In the genomic region with DNA sequence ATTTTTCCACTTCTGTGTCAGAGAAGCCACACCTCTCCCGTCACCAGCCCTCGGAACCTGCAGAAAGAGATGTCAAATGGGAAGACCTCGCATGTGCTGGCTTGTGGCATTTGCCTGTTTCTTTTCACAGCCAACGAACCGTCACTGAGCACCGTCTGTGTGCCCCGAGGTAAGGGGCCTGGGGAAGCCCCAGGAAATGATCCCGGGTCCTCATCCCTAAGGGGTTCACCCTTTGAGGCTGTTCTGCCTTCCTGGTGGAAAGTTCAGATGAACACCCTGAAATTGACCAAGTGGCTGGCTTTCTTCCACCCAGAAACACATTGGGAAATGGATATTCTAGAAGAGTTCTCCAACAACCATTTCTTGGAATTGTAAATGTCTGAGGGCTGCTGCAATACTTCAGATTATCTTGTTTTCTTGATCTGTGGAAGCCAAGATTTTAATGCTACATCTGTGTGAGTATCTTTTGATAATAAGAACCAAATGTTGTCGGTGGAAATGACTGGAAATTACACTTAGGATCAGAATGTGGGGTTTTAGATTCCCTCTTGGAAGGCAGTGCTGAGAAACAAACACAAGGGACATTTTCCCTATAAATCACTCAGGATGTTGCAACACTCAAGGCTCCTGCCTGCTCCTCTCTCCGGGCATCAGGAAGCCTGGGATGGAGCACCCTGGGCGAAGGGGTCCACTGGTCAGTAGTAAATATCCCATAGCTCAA, we compare ENCODE assay signal across 1 cellular context.
A peak's percentile ranks its signal among the peaks of the same experiment; 100 is the strongest.
TF ChIP-seq lines count a peak whose summit lies in the region.

No MANE protein-coding gene starts in this region.

TF ChIP-seq in SK-N-SH, 30 proteins besides CTCF, POLR2A, EP300 and RAD21 (continued from another document):
- TF ChIP-seq, protein P1, sequence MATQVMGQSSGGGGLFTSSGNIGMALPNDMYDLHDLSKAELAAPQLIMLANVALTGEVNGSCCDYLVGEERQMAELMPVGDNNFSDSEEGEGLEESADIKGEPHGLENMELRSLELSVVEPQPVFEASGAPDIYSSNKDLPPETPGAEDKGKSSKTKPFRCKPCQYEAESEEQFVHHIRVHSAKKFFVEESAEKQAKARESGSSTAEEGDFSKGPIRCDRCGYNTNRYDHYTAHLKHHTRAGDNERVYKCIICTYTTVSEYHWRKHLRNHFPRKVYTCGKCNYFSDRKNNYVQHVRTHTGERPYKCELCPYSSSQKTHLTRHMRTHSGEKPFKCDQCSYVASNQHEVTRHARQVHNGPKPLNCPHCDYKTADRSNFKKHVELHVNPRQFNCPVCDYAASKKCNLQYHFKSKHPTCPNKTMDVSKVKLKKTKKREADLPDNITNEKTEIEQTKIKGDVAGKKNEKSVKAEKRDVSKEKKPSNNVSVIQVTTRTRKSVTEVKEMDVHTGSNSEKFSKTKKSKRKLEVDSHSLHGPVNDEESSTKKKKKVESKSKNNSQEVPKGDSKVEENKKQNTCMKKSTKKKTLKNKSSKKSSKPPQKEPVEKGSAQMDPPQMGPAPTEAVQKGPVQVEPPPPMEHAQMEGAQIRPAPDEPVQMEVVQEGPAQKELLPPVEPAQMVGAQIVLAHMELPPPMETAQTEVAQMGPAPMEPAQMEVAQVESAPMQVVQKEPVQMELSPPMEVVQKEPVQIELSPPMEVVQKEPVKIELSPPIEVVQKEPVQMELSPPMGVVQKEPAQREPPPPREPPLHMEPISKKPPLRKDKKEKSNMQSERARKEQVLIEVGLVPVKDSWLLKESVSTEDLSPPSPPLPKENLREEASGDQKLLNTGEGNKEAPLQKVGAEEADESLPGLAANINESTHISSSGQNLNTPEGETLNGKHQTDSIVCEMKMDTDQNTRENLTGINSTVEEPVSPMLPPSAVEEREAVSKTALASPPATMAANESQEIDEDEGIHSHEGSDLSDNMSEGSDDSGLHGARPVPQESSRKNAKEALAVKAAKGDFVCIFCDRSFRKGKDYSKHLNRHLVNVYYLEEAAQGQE (IDR thresholded peaks at IDR 0.05; ENCODE audit: low read depth, low read length), result no peak; the same call in 1 of the 2 replicates
- TF ChIP-seq ELF1 (IDR thresholded peaks at IDR 0.05) (no peak), FOSL2 (IDR thresholded peaks at IDR 0.05; ENCODE audit: borderline replicate concordance, low read depth) (peak; percentile 71), MEF2A (IDR thresholded peaks at IDR 0.05; ENCODE audit: borderline replicate concordance, low read depth) (peak; percentile 36; the same call in 1 of the 2 replicates), EZH2phosphoT487 (IDR thresholded peaks at IDR 0.05; ENCODE audit: borderline replicate concordance, low read depth) (no peak), TAF1 (IDR thresholded peaks at IDR 0.05; ENCODE audit: borderline replicate concordance, low read depth, low read length) (no peak), SIN3A (IDR thresholded peaks at IDR 0.05; ENCODE audit: borderline replicate concordance, low read depth, low read length) (no peak), JUND (IDR thresholded peaks at IDR 0.05) (peak; percentile 86), YY1 (IDR thresholded peaks at IDR 0.05; ENCODE audit: low read depth) (peak; percentile 12; the same call in 1 of the 2 replicates), FOXM1 (IDR thresholded peaks at IDR 0.05; ENCODE audit: low read depth) (peak; percentile 90), CHD2 (IDR thresholded peaks at IDR 0.05; ENCODE audit: low read length, partially characterized antibody) (no peak), MXI1 (IDR thresholded peaks at IDR 0.05; ENCODE audit: low read depth, low read length) (no peak), TEAD4 (IDR thresholded peaks at IDR 0.05; ENCODE audit: borderline replicate concordance, insufficient read depth) (peak; percentile 70), NFIC (IDR thresholded peaks at IDR 0.05; ENCODE audit: borderline replicate concordance) (peak; percentile 83), FOXJ3 (CRISPR knock-in tag; IDR thresholded peaks at IDR 0.05) (no peak), POLR2AphosphoS5 (IDR thresholded peaks at IDR 0.05; ENCODE audit: low read depth, low read length) (peak; percentile 89; the same call in 1 of the 2 replicates), NRF1 (IDR thresholded peaks at IDR 0.05; ENCODE audit: low read depth, low read length) (no peak), RXRA (IDR thresholded peaks at IDR 0.05; ENCODE audit: borderline replicate concordance, low read depth) (peak; percentile 40; the same call in 1 of the 2 replicates), TCF12 (IDR thresholded peaks at IDR 0.05) (peak; percentile 99), SMC3 (IDR thresholded peaks at IDR 0.05; ENCODE audit: low read depth, low read length) (no peak), GABPA (IDR thresholded peaks at IDR 0.05; ENCODE audit: low read depth) (no peak), RCOR1 (IDR thresholded peaks at IDR 0.05; ENCODE audit: low read length) (no peak)
- TF ChIP-seq, protein P2, sequence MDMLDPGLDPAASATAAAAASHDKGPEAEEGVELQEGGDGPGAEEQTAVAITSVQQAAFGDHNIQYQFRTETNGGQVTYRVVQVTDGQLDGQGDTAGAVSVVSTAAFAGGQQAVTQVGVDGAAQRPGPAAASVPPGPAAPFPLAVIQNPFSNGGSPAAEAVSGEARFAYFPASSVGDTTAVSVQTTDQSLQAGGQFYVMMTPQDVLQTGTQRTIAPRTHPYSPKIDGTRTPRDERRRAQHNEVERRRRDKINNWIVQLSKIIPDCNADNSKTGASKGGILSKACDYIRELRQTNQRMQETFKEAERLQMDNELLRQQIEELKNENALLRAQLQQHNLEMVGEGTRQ (IDR thresholded peaks at IDR 0.05; ENCODE audit: borderline replicate concordance, low read depth, low read length), result no peak
- TF ChIP-seq, protein P3, sequence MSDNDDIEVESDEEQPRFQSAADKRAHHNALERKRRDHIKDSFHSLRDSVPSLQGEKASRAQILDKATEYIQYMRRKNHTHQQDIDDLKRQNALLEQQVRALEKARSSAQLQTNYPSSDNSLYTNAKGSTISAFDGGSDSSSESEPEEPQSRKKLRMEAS (IDR thresholded peaks at IDR 0.05; ENCODE audit: low read depth), result peak; percentile 75
- TF ChIP-seq, protein P4, sequence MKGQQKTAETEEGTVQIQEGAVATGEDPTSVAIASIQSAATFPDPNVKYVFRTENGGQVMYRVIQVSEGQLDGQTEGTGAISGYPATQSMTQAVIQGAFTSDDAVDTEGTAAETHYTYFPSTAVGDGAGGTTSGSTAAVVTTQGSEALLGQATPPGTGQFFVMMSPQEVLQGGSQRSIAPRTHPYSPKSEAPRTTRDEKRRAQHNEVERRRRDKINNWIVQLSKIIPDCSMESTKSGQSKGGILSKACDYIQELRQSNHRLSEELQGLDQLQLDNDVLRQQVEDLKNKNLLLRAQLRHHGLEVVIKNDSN (IDR thresholded peaks at IDR 0.05; ENCODE audit: borderline replicate concordance, low read depth), result no peak
- TF ChIP-seq, protein P5, sequence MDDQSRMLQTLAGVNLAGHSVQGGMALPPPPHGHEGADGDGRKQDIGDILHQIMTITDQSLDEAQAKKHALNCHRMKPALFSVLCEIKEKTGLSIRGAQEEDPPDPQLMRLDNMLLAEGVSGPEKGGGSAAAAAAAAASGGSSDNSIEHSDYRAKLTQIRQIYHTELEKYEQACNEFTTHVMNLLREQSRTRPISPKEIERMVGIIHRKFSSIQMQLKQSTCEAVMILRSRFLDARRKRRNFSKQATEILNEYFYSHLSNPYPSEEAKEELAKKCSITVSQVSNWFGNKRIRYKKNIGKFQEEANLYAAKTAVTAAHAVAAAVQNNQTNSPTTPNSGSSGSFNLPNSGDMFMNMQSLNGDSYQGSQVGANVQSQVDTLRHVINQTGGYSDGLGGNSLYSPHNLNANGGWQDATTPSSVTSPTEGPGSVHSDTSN (IDR thresholded peaks at IDR 0.05), result peak; percentile 94
- TF ChIP-seq, protein P6, sequence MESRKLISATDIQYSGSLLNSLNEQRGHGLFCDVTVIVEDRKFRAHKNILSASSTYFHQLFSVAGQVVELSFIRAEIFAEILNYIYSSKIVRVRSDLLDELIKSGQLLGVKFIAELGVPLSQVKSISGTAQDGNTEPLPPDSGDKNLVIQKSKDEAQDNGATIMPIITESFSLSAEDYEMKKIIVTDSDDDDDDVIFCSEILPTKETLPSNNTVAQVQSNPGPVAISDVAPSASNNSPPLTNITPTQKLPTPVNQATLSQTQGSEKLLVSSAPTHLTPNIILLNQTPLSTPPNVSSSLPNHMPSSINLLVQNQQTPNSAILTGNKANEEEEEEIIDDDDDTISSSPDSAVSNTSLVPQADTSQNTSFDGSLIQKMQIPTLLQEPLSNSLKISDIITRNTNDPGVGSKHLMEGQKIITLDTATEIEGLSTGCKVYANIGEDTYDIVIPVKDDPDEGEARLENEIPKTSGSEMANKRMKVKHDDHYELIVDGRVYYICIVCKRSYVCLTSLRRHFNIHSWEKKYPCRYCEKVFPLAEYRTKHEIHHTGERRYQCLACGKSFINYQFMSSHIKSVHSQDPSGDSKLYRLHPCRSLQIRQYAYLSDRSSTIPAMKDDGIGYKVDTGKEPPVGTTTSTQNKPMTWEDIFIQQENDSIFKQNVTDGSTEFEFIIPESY (IDR thresholded peaks at IDR 0.05; ENCODE audit: borderline replicate concordance, low read depth), result 0 out of 2 replicates have a peak, but pooled peaks have one; percentile 26
- TF ChIP-seq, protein P7, sequence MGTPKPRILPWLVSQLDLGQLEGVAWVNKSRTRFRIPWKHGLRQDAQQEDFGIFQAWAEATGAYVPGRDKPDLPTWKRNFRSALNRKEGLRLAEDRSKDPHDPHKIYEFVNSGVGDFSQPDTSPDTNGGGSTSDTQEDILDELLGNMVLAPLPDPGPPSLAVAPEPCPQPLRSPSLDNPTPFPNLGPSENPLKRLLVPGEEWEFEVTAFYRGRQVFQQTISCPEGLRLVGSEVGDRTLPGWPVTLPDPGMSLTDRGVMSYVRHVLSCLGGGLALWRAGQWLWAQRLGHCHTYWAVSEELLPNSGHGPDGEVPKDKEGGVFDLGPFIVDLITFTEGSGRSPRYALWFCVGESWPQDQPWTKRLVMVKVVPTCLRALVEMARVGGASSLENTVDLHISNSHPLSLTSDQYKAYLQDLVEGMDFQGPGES (IDR thresholded peaks at IDR 0.05; ENCODE audit: low read depth, low read length), result no peak
TF ChIP-seq in SK-N-SH: peak in this region for 13.
